ENCODE assay signal across 8 cellular contexts in genomic region chr7:92179393-92179924, GRCh38. TPM values are rescaled to one million over a fixed set of nuclear protein-coding genes. Genes with fewer than 3 reads are reported as not detected.
DNase-seq lines count a peak whose midpoint lies in the region; ATAC-seq, FAIRE-seq and TF ChIP-seq lines count a peak whose summit lies in the region.

No MANE protein-coding gene starts in this region.

- TF ChIP-seq POLR2A in adrenal gland (IDR thresholded peaks at IDR 0.05) (no peak), sigmoid colon (IDR thresholded peaks at IDR 0.05) (no peak)

- peak; percentile 5 for ATAC-seq in HG02610 (IDR thresholded peaks at IDR 0.05; ENCODE audit: unreplicated experiment)

- H3K9me3 ChIP-seq in BLaER1 treated with 17β-estradiol and CSF1 and Interleukin-3, amounts not matched to agents 10 nM and 100 nM (replicated peaks in 1 of 11) = peaks cover 0 to 8% (median 0%) of the 10 kb centered on the region in 11 experiments; a peak in 2 of 22 replicates
- peaks cover 0 to 4% (median 0%) of the 10 kb centered on the region in 3 donors for H3K9me3 ChIP-seq in adrenal gland (replicated peaks in 1 of 3)
- no peaks in the 10 kb centered on the region for H3K9me3 ChIP-seq in sigmoid colon

- intact Hi-C loops in adrenal gland (cut with DNase I) = loop anchor here in 1 of 2 donors (5.0 kb wide), 1 partner anchor 268 kb away; the partner anchor contains the start of gene GATAD1
- intact Hi-C loops in sigmoid colon (cut with DNase I) = loop anchor here (5.0 kb wide), 1 partner anchor 268 kb away; the partner anchor contains the start of gene GATAD1

- TF ChIP-seq EP300 in sigmoid colon (IDR thresholded peaks at IDR 0.05) = no peak

- peak overlapping the region; percentile 56 to 89 (median 70) for H3K4me2 ChIP-seq in BLaER1 treated with 17β-estradiol and CSF1 and Interleukin-3, amounts not matched to agents 10 nM and 100 nM

- no peak overlapping the region for H3K27ac ChIP-seq in BLaER1 treated with 17β-estradiol and CSF1 and Interleukin-3, amounts not matched to agents 10 nM and 100 nM
- H3K27ac ChIP-seq in adrenal gland (peak overlapping the region in 4 of 5 donors; percentile 67 to 87 (median 84)), sigmoid colon (peak overlapping the region; percentile 80 to 83 (median 80))

- H3K36me3 ChIP-seq in BLaER1 treated with 17β-estradiol and CSF1 and Interleukin-3, amounts not matched to agents 10 nM and 100 nM = no peaks in the 10 kb centered on the region
- H3K36me3 ChIP-seq in adrenal gland (replicated peaks in 1 of 2) = no peaks in the 10 kb centered on the region
- H3K36me3 ChIP-seq in sigmoid colon = no peaks in the 10 kb centered on the region

- H4K20me1 ChIP-seq in BLaER1 treated with 17β-estradiol and CSF1 and Interleukin-3, amounts not matched to agents 10 nM and 100 nM = no peaks in the 10 kb centered on the region

- H3K4me1 ChIP-seq in BLaER1 treated with 17β-estradiol and CSF1 and Interleukin-3, amounts not matched to agents 10 nM and 100 nM = peaks cover 0 to 6% (median 0%) of the 10 kb centered on the region in 10 experiments; a peak in 3 of 20 replicates
- H3K4me1 ChIP-seq in adrenal gland (replicated peaks in 1 of 2) = peaks cover 0 to 8% of the 10 kb centered on the region in 2 donors
- peaks cover 0 to 8% (median 4%) of the 10 kb centered on the region in 4 donors for H3K4me1 ChIP-seq in sigmoid colon

- DNase-seq in adrenal gland (peak in 4 of 7 donors; percentile 3 to 23 (median 14)), hypothalamus (lab: John Stamatoyannopoulos, UW) (peak in 35 of 51 donors; percentile 8 to 77 (median 38)), sigmoid colon (no peak), D721Med (ENCODE audit: insufficient read length, low spot score) (no peak), T-helper 9 cell (no peak)
- DNase-seq in stimulated activated CD8-positive, alpha-beta memory T cell treated with anti-CD3 and anti-CD28 coated beads, Interleukin-4, amount 100 ng/mL, for 48 hours = no peak

- peak overlapping the region in 2 of 11 experiments; percentile 29 to 62; a peak in 3 of 22 replicates for H3K9ac ChIP-seq in BLaER1 treated with 17β-estradiol and CSF1 and Interleukin-3, amounts not matched to agents 10 nM and 100 nM

- peaks cover 0 to 12% (median 8%) of the 10 kb centered on the region in 11 experiments; a peak in 8 of 22 replicates for H3K27me3 ChIP-seq in BLaER1 treated with 17β-estradiol and CSF1 and Interleukin-3, amounts not matched to agents 10 nM and 100 nM
- no peaks in the 10 kb centered on the region for H3K27me3 ChIP-seq in adrenal gland
- H3K27me3 ChIP-seq in sigmoid colon = no peaks in the 10 kb centered on the region

- peak overlapping the region; percentile 19 to 65 (median 42); a peak in 13 of 20 replicates for H3K4me3 ChIP-seq in BLaER1 treated with 17β-estradiol and CSF1 and Interleukin-3, amounts not matched to agents 10 nM and 100 nM
- H3K4me3 ChIP-seq in adrenal gland (peak overlapping the region in 2 of 4 donors; percentile 48 to 70), sigmoid colon (peak overlapping the region; percentile 37 to 60 (median 52))

- TF ChIP-seq CTCF in adrenal gland (IDR thresholded peaks at IDR 0.05) (no peak), sigmoid colon (IDR thresholded peaks at IDR 0.05) (no peak), D721Med (IDR thresholded peaks at IDR 0.05; ENCODE audit: insufficient read depth, missing control alignments) (no peak)

- FAIRE-seq in D721Med (lab: Jason Lieb, UNC) = no peak

- 11 to 22% (median 16%) methylated on average over 20 of the region's 20 CpGs for WGBS in adrenal gland, 4 donors
- 32 to 51% methylated on average over 20 of the region's 20 CpGs for WGBS in sigmoid colon, 2 donors

RNA-seq across cellular contexts. Expression of gene LRRD1, which starts 0.5 kb away (rescaled TPM):
- total RNA-seq in adrenal gland (under 1 TPM in 4 of 8 donors, not detected in 4; 0.16 to 0.19 (median 0.17) TPM), sigmoid colon (under 1 TPM in 2 of 4 donors, not detected in 2; under 0.01 to 0.83 TPM)
- polyA plus RNA-seq in adrenal gland (under 1 TPM; 0.07 to 0.22 (median 0.08) TPM), sigmoid colon (under 1 TPM in 1 of 3 donors, not detected in 2; 0.04 TPM)

RNA-seq across cellular contexts. Expression of gene CYP51A1, which starts 45.2 kb away (rescaled TPM):
- total RNA-seq in adrenal gland = 100 to 1,000 TPM in 5 of 8 donors, 10 to 100 TPM in 3; 49.4 to 586 (median 110) TPM
- polyA plus RNA-seq in adrenal gland = 100 to 1,000 TPM in 1 of 3 donors, 10 to 100 TPM in 1, 1 to 10 TPM in 1; 10.0 to 821 (median 21.5) TPM
- total RNA-seq in sigmoid colon = 10 to 100 TPM; 17.7 to 27.8 (median 25.1) TPM
- 10 to 100 TPM; 11.4 to 86.8 (median 24.3) TPM for polyA plus RNA-seq in sigmoid colon

Comparison
In these comparisons a context has a peak if more than half of its experiments do, and no peak if none do; other contexts are left out.
1. H3K27ac ChIP-seq: peak in adrenal gland (4 of 5) and sigmoid colon (4 of 4); none in BLaER1 treated with 17β-estradiol and CSF1 and Interleukin-3, amounts not matched to agents 10 nM and 100 nM (0 of 11).
2. DNase-seq: peak in adrenal gland (4 of 7) and hypothalamus (35 of 51); none in sigmoid colon (single experiment), stimulated activated CD8-positive, alpha-beta memory T cell treated with anti-CD3 and anti-CD28 coated beads, Interleukin-4, amount 100 ng/mL, for 48 hours (single experiment), D721Med (single experiment) and T-helper 9 cell (single experiment).